Comparison of ENCODE assay signal across 1 cellular context in the genomic region with DNA sequence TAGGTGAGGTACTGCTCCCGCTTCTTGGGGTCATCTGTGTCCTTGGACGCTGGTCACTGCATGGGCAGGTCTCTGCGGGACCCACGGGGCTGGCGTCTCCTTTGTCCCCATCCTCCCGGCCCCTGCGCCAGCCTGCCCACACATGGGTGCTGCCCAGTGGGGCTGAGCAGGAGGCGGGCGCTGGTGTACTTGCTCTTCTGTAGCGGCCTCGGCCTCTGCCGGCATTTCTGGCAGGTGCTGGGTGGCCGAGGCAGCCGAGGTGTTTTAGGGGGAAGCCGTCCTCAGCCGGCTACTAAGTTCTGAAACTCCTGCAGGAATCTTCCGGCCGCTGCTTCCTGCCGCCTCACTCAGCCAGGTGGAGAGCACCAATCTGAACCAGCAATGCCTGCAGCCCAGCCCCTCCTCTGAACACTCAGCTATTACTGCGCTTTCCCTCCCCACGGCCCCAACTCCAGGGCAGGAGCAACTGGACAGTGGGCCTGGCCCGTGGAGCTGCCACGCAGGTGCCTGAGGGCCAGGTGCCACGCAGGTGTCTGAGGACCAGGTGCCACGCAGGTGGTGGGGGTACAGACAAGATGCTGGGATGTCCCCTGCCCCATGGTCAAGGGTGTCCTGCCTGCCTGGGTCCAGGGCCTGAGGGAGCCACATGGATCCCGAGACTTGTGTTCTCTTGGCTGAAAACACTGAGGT.
TF ChIP-seq lines count a peak whose summit lies in the region.

No MANE protein-coding gene starts in this region.

TF ChIP-seq in K562, 482 proteins besides CTCF, POLR2A, EP300 and RAD21:
- 0 out of 2 replicates have a peak, but pooled peaks have one; percentile 27 for TF ChIP-seq ZNF263 (CRISPR knock-in tag; IDR thresholded peaks at IDR 0.05; ENCODE audit: borderline replicate concordance)
- no peak for TF ChIP-seq ETV1 (tag; conservative IDR thresholded peaks at IDR 0.05; ENCODE audit: low read depth)
- peak; percentile 37 for TF ChIP-seq PCBP1 (IDR thresholded peaks at IDR 0.05; ENCODE audit: low read depth, low read length, poor library complexity, severe bottlenecking)
